In genomic region chr2:104944495-104944894, GRCh38 we compare ENCODE assay signal across 9 cellular contexts.
A peak's percentile ranks its signal among the peaks of the same experiment; 100 is the strongest.
DNase-seq lines count a peak whose midpoint lies in the region; FAIRE-seq and TF ChIP-seq lines count a peak whose summit lies in the region.
"Had no signal": no experiment of that assay in that cellular context is flagged by ENCODE, and none has a peak within 500 bp of the region (broad histone marks: within the 10 kb centered on the region; RNA-seq: fewer than 3 reads in every experiment).

No MANE protein-coding gene starts in this region.

- TF ChIP-seq POLR2A in H54 (IDR thresholded peaks at IDR 0.05; ENCODE audit: low read depth, low read length), result no peak
- TF ChIP-seq POLR2A in lower leg skin (IDR thresholded peaks at IDR 0.05), result no peak

- no peaks in the 10 kb centered on the region for H3K36me3 ChIP-seq in MG63

- H3K9me3 Mint-ChIP-seq in osteocyte (ENCODE audit: unreplicated experiment), result no peaks in the 10 kb centered on the region

- 58 to 73% methylated on average over 1 of the region's 1 CpG for WGBS in lower leg skin, 2 donors

- TF ChIP-seq CTCF in dorsolateral prefrontal cortex (IDR thresholded peaks at IDR 0.05 in 54 of 56, conservative IDR thresholded peaks at IDR 0.05 in 2 of 56; ENCODE audit: low read depth in 1 of 56, partially characterized antibody in 56 of 56), result peak; percentile 21 to 87 (median 60)
- TF ChIP-seq CTCF in osteocyte (IDR thresholded peaks at IDR 0.05), result peak; percentile 64
- TF ChIP-seq CTCF in lower leg skin (IDR thresholded peaks at IDR 0.05), result no peak

- intact Hi-C loops in dorsolateral prefrontal cortex (cut with DNase I), result loop anchor here (5.0 to 10.0 kb wide), 2 partner anchors 70 to 72 kb away; no protein-coding TSS in a partner anchor
- intact Hi-C loops in lower leg skin (cut with DNase I; ENCODE audit: low total_unique reads), result no loop called here

- peaks cover 10% of the 10 kb centered on the region for H3K4me1 Mint-ChIP-seq in osteocyte (ENCODE audit: unreplicated experiment)

- no peaks in the 10 kb centered on the region for H3K36me3 Mint-ChIP-seq in osteocyte (ENCODE audit: unreplicated experiment)

- DNase-seq in G401 (ENCODE audit: low spot score), result peak; percentile 24
- DNase-seq in NCI-H2107 (lab: John Stamatoyannopoulos, UW), result peak; percentile 1
- peak in 1 of 10 donors; percentile 28 for DNase-seq in dorsolateral prefrontal cortex
- no peak for DNase-seq in osteocyte (ENCODE audit: extremely low spot score, unreplicated experiment)
- DNase-seq in H54 (ENCODE audit: insufficient read length, low spot score), result no peak
- DNase-seq in lower leg skin (ENCODE audit: low spot score in 2 of 2), result no peak
- DNase-seq in MG63, result no peak
- no peak for DNase-seq in NCI-H1436 (lab: John Stamatoyannopoulos, UW)

- peak overlapping the region in 1 of 59 donors; percentile 8 for H3K4me3 ChIP-seq in dorsolateral prefrontal cortex
- H3K4me3 ChIP-seq in lower leg skin (ENCODE audit: low read depth, poor library complexity, severe bottlenecking), result no peak overlapping the region
- H3K4me3 ChIP-seq in MG63, result no peak overlapping the region

- no peaks in the 10 kb centered on the region for H3K9me3 ChIP-seq in MG63

- H3K27ac ChIP-seq in dorsolateral prefrontal cortex, result peak overlapping the region in 54 of 59 donors; percentile 41 to 98 (median 90)

- FAIRE-seq in H54 (lab: Jason Lieb, UNC), result no peak
- FAIRE-seq: TTC549 had no signal

- in situ Hi-C loops in G401 (cut with HindIII; ENCODE audit: low sequenced_read_pairs), result no loop called here

- peaks cover 30% of the 10 kb centered on the region for H3K27me3 Mint-ChIP-seq in osteocyte (ENCODE audit: unreplicated experiment)

- no peak overlapping the region for H3K4me3 Mint-ChIP-seq in osteocyte (ENCODE audit: unreplicated experiment)

- no peak overlapping the region for H3K27ac Mint-ChIP-seq in osteocyte (ENCODE audit: unreplicated experiment)

- H3K27me3 ChIP-seq in dorsolateral prefrontal cortex (no peaks in the 10 kb centered on the region), MG63 (peaks cover 2% of the 10 kb centered on the region; the same call in 1 of the 2 replicates)

Comparison
In these comparisons a context has a peak if more than half of its experiments do, and no peak if none do; other contexts are left out.
1. DNase-seq: peak in G401 (single experiment) and NCI-H2107 (single experiment); none in osteocyte (single experiment), H54 (single experiment), lower leg skin (0 of 2), MG63 (single experiment) and NCI-H1436 (single experiment).
2. CTCF ChIP-seq: peak in dorsolateral prefrontal cortex (56 of 56) and osteocyte (single experiment); none in lower leg skin (0 of 3).